In genomic region chr5:59125961-59126360, GRCh38 we compare ENCODE assay signal across 14 cellular contexts.
A peak's percentile ranks its signal among the peaks of the same experiment; 100 is the strongest.
DNase-seq lines count a peak whose midpoint lies in the region; ATAC-seq, FAIRE-seq and TF ChIP-seq lines count a peak whose summit lies in the region.
"Had no signal": no experiment of that assay in that cellular context is flagged by ENCODE, and none has a peak within 500 bp of the region (broad histone marks: within the 10 kb centered on the region; RNA-seq: fewer than 3 reads in every experiment).

No MANE protein-coding gene starts in this region.

- H3K27me3 Mint-ChIP-seq in GM23338 (ENCODE audit: insufficient read depth, low read depth, poor library complexity) = no peaks in the 10 kb centered on the region
- no peaks in the 10 kb centered on the region for H3K27me3 Mint-ChIP-seq in astrocyte (ENCODE audit: low read depth, unreplicated experiment)
- no peaks in the 10 kb centered on the region for H3K27me3 Mint-ChIP-seq in activated T-helper 1 cell treated with anti-CD3 and anti-CD28 coated beads, Interleukin-12 subunit alpha, Interleukin-12 subunit beta, Interleukin-2, Interleukin-4 antibody, amounts not matched to agents 30 ng/mL and 10 ng/mL and 1 ng/mL, durations not matched to agents 14 hours and 24 hours and 36 hours (ENCODE audit: insufficient read depth)
- H3K27me3 Mint-ChIP-seq: activated CD4-positive, alpha-beta memory T cell treated with anti-CD3 and anti-CD28 coated beads, Interleukin-2, amount 10 ng/mL, durations not matched to agents 7 days and 5 days had no signal

- H3K36me3 Mint-ChIP-seq in GM23338 (ENCODE audit: low read depth) (no peaks in the 10 kb centered on the region), astrocyte (ENCODE audit: low read depth, unreplicated experiment) (no peaks in the 10 kb centered on the region)
- H3K36me3 Mint-ChIP-seq in activated T-helper 1 cell treated with anti-CD3 and anti-CD28 coated beads, Interleukin-12 subunit alpha, Interleukin-12 subunit beta, Interleukin-2, Interleukin-4 antibody, amounts not matched to agents 30 ng/mL and 10 ng/mL and 1 ng/mL, durations not matched to agents 14 hours and 24 hours and 36 hours (ENCODE audit: low read depth) = peaks cover under 1% of the 10 kb centered on the region

- H3K9me3 Mint-ChIP-seq in GM23338 (no peaks in the 10 kb centered on the region), astrocyte (ENCODE audit: unreplicated experiment) (no peaks in the 10 kb centered on the region)
- no peaks in the 10 kb centered on the region for H3K9me3 Mint-ChIP-seq in activated T-helper 1 cell treated with anti-CD3 and anti-CD28 coated beads, Interleukin-12 subunit alpha, Interleukin-12 subunit beta, Interleukin-2, Interleukin-4 antibody, amounts not matched to agents 30 ng/mL and 10 ng/mL and 1 ng/mL, durations not matched to agents 14 hours and 24 hours and 36 hours
- H3K9me3 Mint-ChIP-seq: nephron; T-helper 1 cell treated with Interleukin-12 subunit alpha and Interleukin-12 subunit beta and Interleukin-4 antibody, amounts not matched to agents 30 μg/mL and 1 μg/mL, for 36 hours had no signal

- no peak for DNase-seq in GM23338 (ENCODE audit: low spot score)
- no peak for DNase-seq in astrocyte (ENCODE audit: low read depth)
- DNase-seq in activated T-helper 1 cell treated with anti-CD3 and anti-CD28 coated beads, Interleukin-12 subunit alpha, Interleukin-12 subunit beta, Interleukin-2, Interleukin-4 antibody, amounts not matched to agents 30 ng/mL and 10 ng/mL and 1 ng/mL, durations not matched to agents 14 hours and 24 hours and 36 hours (ENCODE audit: low spot score) = no peak
- DNase-seq in ascending aorta (ENCODE audit: low spot score in 2 of 2) = no peak
- no peak for DNase-seq in NAMALWA (ENCODE audit: low spot score)
- DNase-seq: activated naive CD4-positive, alpha-beta T cell treated with anti-CD3 and anti-CD28 coated beads, Interleukin-2, amount 50 U/mL, for 16 hours; NCI-H146; NK-92 treated with Interleukin-12 subunit alpha and Interleukin-12 subunit beta, amount 100 ng/mL, for 24 hours; stimulated activated CD4-positive, alpha-beta T cell treated with anti-CD3 and anti-CD28 coated beads, Interleukin-4, amount 100 ng/mL, for 4 hours had no signal

- H3K27ac ChIP-seq in GM23338 (ENCODE audit: low read depth) (peak overlapping the region; percentile 98), astrocyte (ENCODE audit: low read depth, low read length) (no peak overlapping the region), mucosa of rectum (ENCODE audit: low read depth in 2 of 2, low read length in 2 of 2) (peak overlapping the region; percentile 21 to 74), stomach smooth muscle (ENCODE audit: low read length) (peak overlapping the region; percentile 86), ascending aorta (no peak overlapping the region)

- no peaks in the 10 kb centered on the region for H3K9me2 ChIP-seq in GM23338 (ENCODE audit: insufficient read depth)

- H3K27me3 ChIP-seq in GM23338 (ENCODE audit: insufficient read depth) (no peaks in the 10 kb centered on the region), astrocyte (ENCODE audit: insufficient read depth, low read length) (no peaks in the 10 kb centered on the region), mucosa of rectum (ENCODE audit: control insufficient read depth in 2 of 2, insufficient read depth in 2 of 2, low read length in 2 of 2) (no peaks in the 10 kb centered on the region), stomach smooth muscle (ENCODE audit: control insufficient read depth in 1 of 2, insufficient read depth in 2 of 2, low read length in 2 of 2) (no peaks in the 10 kb centered on the region), ascending aorta (no peaks in the 10 kb centered on the region)

- H3K36me3 ChIP-seq in GM23338 (ENCODE audit: insufficient read depth) (no peaks in the 10 kb centered on the region), astrocyte (ENCODE audit: insufficient read depth, low read length) (no peaks in the 10 kb centered on the region), mucosa of rectum (ENCODE audit: control insufficient read depth in 2 of 2, insufficient read depth in 2 of 2, low read length in 2 of 2) (no peaks in the 10 kb centered on the region), stomach smooth muscle (ENCODE audit: control insufficient read depth in 2 of 2, insufficient read depth in 2 of 2, low read length in 2 of 2) (no peaks in the 10 kb centered on the region), ascending aorta (no peaks in the 10 kb centered on the region)

- H3K4me2 ChIP-seq in GM23338 (peak overlapping the region; percentile 68), astrocyte (ENCODE audit: low read length) (peak overlapping the region; percentile 41)

- H3K4me1 ChIP-seq in GM23338 (ENCODE audit: insufficient read depth) (peaks cover 55% of the 10 kb centered on the region), astrocyte (ENCODE audit: insufficient read depth, low read length) (peaks cover 19% of the 10 kb centered on the region), mucosa of rectum (ENCODE audit: control insufficient read depth in 2 of 2, insufficient read depth in 2 of 2, low read length in 2 of 2) (peaks cover 12 to 21% of the 10 kb centered on the region in 2 donors), stomach smooth muscle (ENCODE audit: control insufficient read depth, insufficient read depth, low read length) (peaks cover 13% of the 10 kb centered on the region), ascending aorta (peaks cover 0 to 13% of the 10 kb centered on the region in 2 donors)

- H3K9ac ChIP-seq in astrocyte (ENCODE audit: low read length) (no peak overlapping the region), mucosa of rectum (ENCODE audit: low read depth in 1 of 2, low read length in 2 of 2) (no peak overlapping the region), stomach smooth muscle (ENCODE audit: low read length in 2 of 2) (peak overlapping the region in 1 of 2 donors; percentile 15)

- intact Hi-C loops in activated T-helper 1 cell treated with anti-CD3 and anti-CD28 coated beads, Interleukin-12 subunit alpha, Interleukin-12 subunit beta, Interleukin-2, Interleukin-4 antibody, amounts not matched to agents 30 ng/mL and 10 ng/mL and 1 ng/mL, durations not matched to agents 14 hours and 24 hours and 36 hours (cut with micrococcal nuclease) = loop anchor here (2.0 to 10.0 kb wide), 2 partner anchors 239 to 1951 kb away; partner anchors contain the start of gene GPBP1
- intact Hi-C loops in ascending aorta (cut with DNase I) = loop anchor here (10.0 kb wide), 1 partner anchor 201 kb away; no protein-coding TSS in a partner anchor

- H3K4me3 Mint-ChIP-seq in GM23338 = no peak overlapping the region; the same call in 2 of the 3 replicates
- H3K4me3 Mint-ChIP-seq in astrocyte (ENCODE audit: unreplicated experiment) = no peak overlapping the region
- no peak overlapping the region for H3K4me3 Mint-ChIP-seq in activated T-helper 1 cell treated with anti-CD3 and anti-CD28 coated beads, Interleukin-12 subunit alpha, Interleukin-12 subunit beta, Interleukin-2, Interleukin-4 antibody, amounts not matched to agents 30 ng/mL and 10 ng/mL and 1 ng/mL, durations not matched to agents 14 hours and 24 hours and 36 hours
- H3K4me3 Mint-ChIP-seq: activated CD4-positive, alpha-beta memory T cell treated with anti-CD3 and anti-CD28 coated beads, Interleukin-2, amount 10 ng/mL, durations not matched to agents 7 days and 5 days; T-helper 1 cell treated with Interleukin-12 subunit alpha and Interleukin-12 subunit beta and Interleukin-4 antibody, amounts not matched to agents 30 μg/mL and 1 μg/mL, for 36 hours had no signal

- H3K79me2 ChIP-seq in GM23338 (replicated peaks; ENCODE audit: insufficient read depth) (no peaks in the 10 kb centered on the region), astrocyte (ENCODE audit: insufficient read depth, low read length) (no peaks in the 10 kb centered on the region)

- no peaks in the 10 kb centered on the region for H3F3A ChIP-seq in GM23338 (replicated peaks; ENCODE audit: low read depth)

- no peak for TF ChIP-seq CTCF in GM23338 (conservative IDR thresholded peaks at IDR 0.05; ENCODE audit: low read depth in 2 of 2)
- TF ChIP-seq CTCF in astrocyte (IDR thresholded peaks at IDR 0.05; ENCODE audit: insufficient read depth, low read depth, low read length) = no peak
- no peak for TF ChIP-seq CTCF in ascending aorta (IDR thresholded peaks at IDR 0.05)

- peaks cover 7% of the 10 kb centered on the region for H3K4me1 Mint-ChIP-seq in GM23338
- H3K4me1 Mint-ChIP-seq in astrocyte (ENCODE audit: low read depth, unreplicated experiment) = peaks cover 3% of the 10 kb centered on the region
- peaks cover 7% of the 10 kb centered on the region for H3K4me1 Mint-ChIP-seq in activated T-helper 1 cell treated with anti-CD3 and anti-CD28 coated beads, Interleukin-12 subunit alpha, Interleukin-12 subunit beta, Interleukin-2, Interleukin-4 antibody, amounts not matched to agents 30 ng/mL and 10 ng/mL and 1 ng/mL, durations not matched to agents 14 hours and 24 hours and 36 hours (ENCODE audit: low read depth)
- H3K4me1 Mint-ChIP-seq: nephron had no signal

- H3K27ac Mint-ChIP-seq in GM23338 = no peak overlapping the region; the same call in 1 of the 2 replicates
- no peak overlapping the region for H3K27ac Mint-ChIP-seq in astrocyte (ENCODE audit: unreplicated experiment)
- H3K27ac Mint-ChIP-seq in activated T-helper 1 cell treated with anti-CD3 and anti-CD28 coated beads, Interleukin-12 subunit alpha, Interleukin-12 subunit beta, Interleukin-2, Interleukin-4 antibody, amounts not matched to agents 30 ng/mL and 10 ng/mL and 1 ng/mL, durations not matched to agents 14 hours and 24 hours and 36 hours = no peak overlapping the region
- H3K27ac Mint-ChIP-seq: activated CD4-positive, alpha-beta memory T cell treated with anti-CD3 and anti-CD28 coated beads, Interleukin-2, amount 10 ng/mL, durations not matched to agents 7 days and 5 days; nephron; T-helper 1 cell treated with Interleukin-12 subunit alpha and Interleukin-12 subunit beta and Interleukin-4 antibody, amounts not matched to agents 30 μg/mL and 1 μg/mL, for 36 hours had no signal

- FAIRE-seq in astrocyte (lab: Jason Lieb, UNC) = no peak

- H3K4me3 ChIP-seq in GM23338 (no peak overlapping the region), astrocyte (ENCODE audit: insufficient read depth, low read depth, low read length) (no peak overlapping the region), mucosa of rectum (ENCODE audit: low read length in 2 of 2) (no peak overlapping the region), stomach smooth muscle (ENCODE audit: low read length in 2 of 2) (no peak overlapping the region), ascending aorta (no peak overlapping the region)

- no peak for ATAC-seq in GM23338

- H3K9me3 ChIP-seq in astrocyte (ENCODE audit: insufficient read depth, low read depth, low read length) = no peaks in the 10 kb centered on the region
- no peaks in the 10 kb centered on the region for H3K9me3 ChIP-seq in mucosa of rectum (ENCODE audit: control insufficient read depth in 2 of 2, low read length in 2 of 2)
- H3K9me3 ChIP-seq in stomach smooth muscle (ENCODE audit: control insufficient read depth in 2 of 2, low read length in 2 of 2) = no peaks in the 10 kb centered on the region
- no peaks in the 10 kb centered on the region for H3K9me3 ChIP-seq in ascending aorta

- H4K20me1 ChIP-seq in GM23338 (replicated peaks; ENCODE audit: insufficient read depth) (no peaks in the 10 kb centered on the region), astrocyte (ENCODE audit: insufficient read depth, low read length) (no peaks in the 10 kb centered on the region)

- H2AFZ ChIP-seq in GM23338 (no peak overlapping the region), astrocyte (ENCODE audit: low read depth, low read length) (no peak overlapping the region)

Comparison
In these comparisons a context has a peak if more than half of its experiments do, and no peak if none do; other contexts are left out.
1. H3K27ac ChIP-seq: peak in GM23338 (single experiment), mucosa of rectum (2 of 2) and stomach smooth muscle (single experiment); none in astrocyte (single experiment) and ascending aorta (0 of 2).